Comparison of ENCODE assay signal across 13 cellular contexts in genomic region chr2:215712850-215713230, GRCh38.
DNase-seq lines count a peak whose midpoint lies in the region; TF ChIP-seq lines count a peak whose summit lies in the region.
"Had no signal": no experiment of that assay in that cellular context is flagged by ENCODE, and none has a peak within 500 bp of the region (broad histone marks: within the 10 kb centered on the region; RNA-seq: fewer than 3 reads in every experiment).

No MANE protein-coding gene starts in this region.

- DNase-seq in Caco-2: no peak
- peak; percentile 80 for DNase-seq in glomerular visceral epithelial cell (ENCODE audit: extremely low spot score)
- DNase-seq in sigmoid colon: no peak
- no peak for DNase-seq in thyroid gland
- DNase-seq in activated CD4-positive, alpha-beta T cell treated with anti-CD3 and anti-CD28 coated beads, Interleukin-2, amount 50 U/mL, for 1 hour: no peak
- no peak for DNase-seq in NCI-H524 treated with DMSO at 0.1 percent for 48 hours (lab: John Stamatoyannopoulos, UW)
- no peak for DNase-seq in NCI-H1930 (lab: John Stamatoyannopoulos, UW)
- DNase-seq: activated T-cell treated with anti-CD3 and anti-CD28 coated beads, Interleukin-2, amount 50 U/mL, for 24 hours; CD4-positive, alpha-beta T cell; NCI-H1092 treated with DMSO at 0.1 percent for 48 hours; NCI-H510A had no signal

- no peaks in the 10 kb centered on the region for H3K9me3 ChIP-seq in Caco-2
- H3K9me3 ChIP-seq in sigmoid colon: no peaks in the 10 kb centered on the region
- H3K9me3 ChIP-seq in thyroid gland: no peaks in the 10 kb centered on the region

- peaks cover 63% of the 10 kb centered on the region for H3K4me1 ChIP-seq in Caco-2
- peaks cover 0 to 51% (median 39%) of the 10 kb centered on the region in 4 donors for H3K4me1 ChIP-seq in sigmoid colon
- no peaks in the 10 kb centered on the region for H3K4me1 ChIP-seq in thyroid gland

- H3K27ac ChIP-seq in sigmoid colon: peak overlapping the region; percentile 66 to 81 (median 76)
- H3K27ac ChIP-seq in thyroid gland: no peak overlapping the region

- peaks cover 19% of the 10 kb centered on the region for H3K36me3 Mint-ChIP-seq in Caco-2 (ENCODE audit: insufficient read depth, unreplicated experiment)

- peaks cover 48% of the 10 kb centered on the region for H3K4me1 Mint-ChIP-seq in Caco-2 (ENCODE audit: low read depth, unreplicated experiment)

- TF ChIP-seq EP300 in sigmoid colon (IDR thresholded peaks at IDR 0.05): no peak

- peak overlapping the region; percentile 74 for H3K27ac Mint-ChIP-seq in Caco-2 (ENCODE audit: unreplicated experiment)
- H3K27ac Mint-ChIP-seq: activated T-cell treated with anti-CD3 and anti-CD28 coated beads, Interleukin-2, amount 50 U/mL, for 24 hours; CD4-positive, alpha-beta T cell had no signal

- no peaks in the 10 kb centered on the region for H3K27me3 ChIP-seq in Caco-2 (replicated peaks; ENCODE audit: control insufficient read depth, insufficient read depth, low read length)
- no peaks in the 10 kb centered on the region for H3K27me3 ChIP-seq in sigmoid colon
- no peaks in the 10 kb centered on the region for H3K27me3 ChIP-seq in thyroid gland

- intact Hi-C loops in Caco-2 (cut with micrococcal nuclease; ENCODE audit: unreplicated experiment) (loop anchor here (1.0 to 5.0 kb wide), 10 partner anchors 10 to 276 kb away; partner anchors contain the start of gene FN1), sigmoid colon (cut with DNase I) (loop anchor here (5.0 kb wide), 4 partner anchors 51 to 276 kb away; partner anchors contain the start of gene FN1), thyroid gland (cut with DNase I) (no loop called here)

- POLR2A ChIA-PET in Caco-2 (lab: Charles Lee): interaction anchor here (0.5 to 2.0 kb wide), 3 partner anchors 26 to 94 kb away, joined by 5 to 6 read pairs (median 5); no protein-coding TSS in a partner anchor

- H3K36me3 ChIP-seq in Caco-2 (ENCODE audit: control insufficient read depth, insufficient read depth, low read length): no peaks in the 10 kb centered on the region
- no peaks in the 10 kb centered on the region for H3K36me3 ChIP-seq in sigmoid colon
- H3K36me3 ChIP-seq in thyroid gland: no peaks in the 10 kb centered on the region

- no peaks in the 10 kb centered on the region for H3K27me3 Mint-ChIP-seq in Caco-2 (ENCODE audit: insufficient read depth, unreplicated experiment)
- H3K27me3 Mint-ChIP-seq: CD4-positive, alpha-beta T cell had no signal

- H3K4me3 ChIP-seq in Caco-2 (ENCODE audit: low read depth, low read length): no peak overlapping the region
- H3K4me3 ChIP-seq in WI38 (ENCODE audit: low read depth, low read length): peak overlapping the region; percentile 4; the same call in 1 of the 2 replicates
- H3K4me3 ChIP-seq in sigmoid colon: no peak overlapping the region
- no peak overlapping the region for H3K4me3 ChIP-seq in thyroid gland (replicated peaks in 1 of 3)

- H3K9me3 Mint-ChIP-seq in Caco-2 (ENCODE audit: unreplicated experiment): peaks cover 10% of the 10 kb centered on the region
- H3K9me3 Mint-ChIP-seq: activated T-cell treated with anti-CD3 and anti-CD28 coated beads, Interleukin-2, amount 50 U/mL, for 24 hours; CD4-positive, alpha-beta T cell had no signal

- TF ChIP-seq POLR2A in sigmoid colon (IDR thresholded peaks at IDR 0.05) (no peak), thyroid gland (IDR thresholded peaks at IDR 0.05) (no peak)

- TF ChIP-seq CTCF in Caco-2 (IDR thresholded peaks at IDR 0.05; ENCODE audit: insufficient read depth in 1 of 2, low read depth in 1 of 2, low read length in 1 of 2, severe bottlenecking in 1 of 2, unreplicated experiment in 1 of 2) (no peak), WI38 (IDR thresholded peaks at IDR 0.05; ENCODE audit: low read depth, low read length) (no peak), sigmoid colon (IDR thresholded peaks at IDR 0.05) (no peak), thyroid gland (IDR thresholded peaks at IDR 0.05) (no peak)

- peak overlapping the region; percentile 39 for H3K4me3 Mint-ChIP-seq in Caco-2 (ENCODE audit: unreplicated experiment)
- H3K4me3 Mint-ChIP-seq: activated T-cell treated with anti-CD3 and anti-CD28 coated beads, Interleukin-2, amount 50 U/mL, for 24 hours; CD4-positive, alpha-beta T cell; neural crest cell had no signal

- CTCF ChIA-PET in Caco-2 (lab: Charles Lee): interaction anchor here (2.0 kb wide), 1 partner anchor 81 kb away, joined by 4 read pairs; no protein-coding TSS in a partner anchor

- WGBS in sigmoid colon, 2 donors: 16 to 24% methylated on average over 1 of the region's 1 CpG
- WGBS in thyroid gland, 2 donors: 39 to 42% methylated on average over 1 of the region's 1 CpG

- no TSS peak for BruUV-seq in Caco-2 (replicated peaks; lab: Mats Ljungman, UMichigan)

Comparison
In these comparisons a context has a peak if more than half of its experiments do, and no peak if none do; other contexts are left out.
1. H3K27ac ChIP-seq: peak in sigmoid colon (4 of 4); none in thyroid gland (0 of 3).